ENCODE assay signal across 28 cellular contexts in the genomic region with DNA sequence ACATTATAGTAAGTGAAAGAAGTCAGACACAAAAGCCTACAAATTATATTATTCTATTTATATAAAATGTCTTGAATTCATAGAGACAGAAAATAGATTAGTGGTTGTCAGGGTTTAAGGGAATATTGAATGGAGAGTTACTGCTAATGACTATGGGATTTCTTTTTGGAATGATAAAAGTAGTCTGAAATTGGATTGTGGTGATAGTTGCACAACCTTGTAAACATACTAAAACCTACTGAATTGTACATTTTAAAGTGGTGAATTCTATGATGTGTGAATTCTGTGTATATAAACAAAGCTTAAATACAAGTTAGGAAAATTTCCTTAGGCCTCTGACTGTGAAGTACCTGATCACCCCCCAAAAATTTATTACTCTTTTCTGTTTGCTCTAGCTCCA.
"Had no signal": no experiment of that assay in that cellular context is flagged by ENCODE, and none has a peak within 500 bp of the region (broad histone marks: within the 10 kb centered on the region; RNA-seq: fewer than 3 reads in every experiment).

No MANE protein-coding gene starts in this region.

- ATAC-seq: effector memory CD8-positive, alpha-beta T cell; esophagus mucosa; foreskin keratinocyte; gastrocnemius medialis; gastroesophageal sphincter; heart left ventricle; heart right ventricle had no signal

- H3K27ac ChIP-seq: colonic mucosa, coronary artery, dorsolateral prefrontal cortex, epithelial cell of prostate, esophagus muscularis mucosa, esophagus squamous epithelium, foreskin keratinocyte, gastrocnemius medialis, gastroesophageal sphincter, heart left ventricle, heart right ventricle had no signal

- DNase-seq: colonic mucosa; cortex of kidney; dermis blood vessel endothelial cell; dorsolateral prefrontal cortex; effector CD4-positive, alpha-beta T cell; effector CD8-positive, alpha-beta T cell; effector memory CD4-positive, alpha-beta T cell; effector memory CD8-positive, alpha-beta T cell; endodermal cell; erythroblast; esophagus squamous epithelium; foreskin fibroblast; foreskin keratinocyte; foreskin melanocyte; gastrocnemius medialis; glutamatergic neuron; head of caudate nucleus; heart left ventricle; heart right ventricle had no signal

- H3K9me3 ChIP-seq: colonic mucosa, esophagus squamous epithelium, gastrocnemius medialis had no signal

- H3K36me3 ChIP-seq: colonic mucosa, esophagus muscularis mucosa, esophagus squamous epithelium, gastrocnemius medialis, gastroesophageal sphincter, heart left ventricle, heart right ventricle had no signal

- H3K27me3 ChIP-seq: colonic mucosa, dorsolateral prefrontal cortex, esophagus muscularis mucosa, esophagus squamous epithelium, foreskin keratinocyte, gastrocnemius medialis, gastroesophageal sphincter, heart left ventricle, heart right ventricle had no signal

- H3K4me1 ChIP-seq: colonic mucosa, esophagus muscularis mucosa, esophagus squamous epithelium, foreskin keratinocyte, gastrocnemius medialis, gastroesophageal sphincter, heart left ventricle, heart right ventricle had no signal

- FAIRE-seq: colon, endometrium, endothelial cell of umbilical vein, frontal cortex had no signal

- H3K4me3 ChIP-seq: colonic mucosa, coronary artery, dorsolateral prefrontal cortex, esophagus muscularis mucosa, esophagus squamous epithelium, gastrocnemius medialis, gastroesophageal sphincter, heart left ventricle, heart right ventricle had no signal
